ENCODE assay signal across 8 cellular contexts in genomic region chr6:125918681-125919566, GRCh38. TPM values are rescaled to one million over a fixed set of nuclear protein-coding genes. Genes with fewer than 3 reads are reported as not detected.
DNase-seq lines count a peak whose midpoint lies in the region; ATAC-seq and TF ChIP-seq lines count a peak whose summit lies in the region.

No MANE protein-coding gene starts in this region.

- H3K9me3 ChIP-seq in sigmoid colon, result no peaks in the 10 kb centered on the region

- H3K4me1 ChIP-seq in sigmoid colon, result no peaks in the 10 kb centered on the region

- no peak for TF ChIP-seq EP300 in sigmoid colon (IDR thresholded peaks at IDR 0.05)

- CTCF ChIA-PET in activated naive CD4-positive, alpha-beta T cell treated with anti-CD3 and anti-CD28 coated beads for 36 hours (lab: Charles Lee), result interaction anchor here (0.5 to 5.7 kb wide), 12 partner anchors 9 to 1158 kb away, joined by 3 to 47 read pairs (median 5); partner anchors contain the start of genes HINT3 and NCOA7

- intact Hi-C loops in activated naive CD4-positive, alpha-beta T cell treated with anti-CD3 and anti-CD28 coated beads for 36 hours (cut with micrococcal nuclease), result loop anchor here (1.0 to 10.0 kb wide), 8 partner anchors 9 to 1506 kb away; partner anchors contain the start of gene HINT3
- intact Hi-C loops in sigmoid colon (cut with DNase I), result no loop called here

- H3K27me3 Mint-ChIP-seq in activated naive CD4-positive, alpha-beta T cell treated with anti-CD3 and anti-CD28 coated beads for 36 hours (ENCODE audit: low read depth), result no peaks in the 10 kb centered on the region

- peak overlapping the region; percentile 94 for H3K27ac Mint-ChIP-seq in activated naive CD4-positive, alpha-beta T cell treated with anti-CD3 and anti-CD28 coated beads for 36 hours

- H3K27ac ChIP-seq in sigmoid colon, result peak overlapping the region; percentile 51 to 77 (median 65)

- peak overlapping the region; percentile 78 for H3K4me3 Mint-ChIP-seq in activated naive CD4-positive, alpha-beta T cell treated with anti-CD3 and anti-CD28 coated beads for 36 hours

- peaks cover 59% of the 10 kb centered on the region for H3K36me3 Mint-ChIP-seq in activated naive CD4-positive, alpha-beta T cell treated with anti-CD3 and anti-CD28 coated beads for 36 hours (ENCODE audit: low read depth)

- DNase-seq in AG20443 (ENCODE audit: low spot score) (peak; percentile 66), NCI-H526 treated with DMSO at 0.1 percent for 48 hours (lab: John Stamatoyannopoulos, UW) (peak; percentile 6), glomerular visceral epithelial cell (ENCODE audit: extremely low spot score) (peak; percentile 78), sigmoid colon (peak; percentile 67), RPMI8226 (no peak)
- peak; percentile 73 for DNase-seq in activated naive CD4-positive, alpha-beta T cell treated with anti-CD3 and anti-CD28 coated beads for 36 hours

- WGBS in sigmoid colon, 2 donors, result 4 to 18% methylated on average over 13 of the region's 13 CpGs

- no peaks in the 10 kb centered on the region for H3K9me3 Mint-ChIP-seq in activated naive CD4-positive, alpha-beta T cell treated with anti-CD3 and anti-CD28 coated beads for 36 hours

- no peaks in the 10 kb centered on the region for H3K27me3 ChIP-seq in sigmoid colon

- peak; percentile 99 for ATAC-seq in GM18870 (IDR thresholded peaks at IDR 0.05; ENCODE audit: unreplicated experiment)
- ATAC-seq in HG03045 (IDR thresholded peaks at IDR 0.05; ENCODE audit: unreplicated experiment), result peak; percentile 96

- peaks cover 5 to 68% (median 26%) of the 10 kb centered on the region in 4 donors for H3K36me3 ChIP-seq in sigmoid colon

- TF ChIP-seq CTCF in sigmoid colon (IDR thresholded peaks at IDR 0.05), result no peak

- peak overlapping the region in 2 of 4 donors; percentile 16 to 19 for H3K4me3 ChIP-seq in sigmoid colon

- TF ChIP-seq POLR2A in sigmoid colon (IDR thresholded peaks at IDR 0.05), result peak in 1 of 2 donors; percentile 39

- H3K4me1 Mint-ChIP-seq in activated naive CD4-positive, alpha-beta T cell treated with anti-CD3 and anti-CD28 coated beads for 36 hours (ENCODE audit: low read depth), result peaks cover 33% of the 10 kb centered on the region

RNA-seq across cellular contexts. Expression of gene HINT3, which starts 37.6 kb away (rescaled TPM):
- 10 to 100 TPM; 10.6 to 10.9 TPM for total RNA-seq in activated naive CD4-positive, alpha-beta T cell treated with anti-CD3 and anti-CD28 coated beads for 36 hours
- 10 to 100 TPM; 41.4 to 49.6 (median 48.3) TPM for total RNA-seq in sigmoid colon
- 10 to 100 TPM; 15.0 to 28.0 (median 25.2) TPM for polyA plus RNA-seq in sigmoid colon
